23 cellular contexts compared by ENCODE assay signal in genomic region chr7:19317461-19317860, GRCh38.
A peak's percentile ranks its signal among the peaks of the same experiment; 100 is the strongest.
DNase-seq lines count a peak whose midpoint lies in the region; ATAC-seq and TF ChIP-seq lines count a peak whose summit lies in the region.
"Had no signal": no experiment of that assay in that cellular context is flagged by ENCODE, and none has a peak within 500 bp of the region (broad histone marks: within the 10 kb centered on the region; RNA-seq: fewer than 3 reads in every experiment).

No MANE protein-coding gene starts in this region.

- no peak overlapping the region for H2AFZ ChIP-seq in IMR-90 (replicated peaks; ENCODE audit: low read length, poor library complexity)

- H3K27ac Mint-ChIP-seq in natural killer cell: no peak overlapping the region
- H3K27ac Mint-ChIP-seq in activated CD4-positive, alpha-beta memory T cell treated with anti-CD3 and anti-CD28 coated beads for 36 hours: no peak overlapping the region
- H3K27ac Mint-ChIP-seq: CD14-positive monocyte; CD8-positive, alpha-beta memory T cell had no signal

- peaks cover 0 to 5% of the 10 kb centered on the region in 2 donors for H3K4me1 Mint-ChIP-seq in natural killer cell
- no peaks in the 10 kb centered on the region for H3K4me1 Mint-ChIP-seq in activated CD4-positive, alpha-beta memory T cell treated with anti-CD3 and anti-CD28 coated beads for 36 hours (ENCODE audit: low read depth)
- H3K4me1 Mint-ChIP-seq: CD14-positive monocyte; CD8-positive, alpha-beta memory T cell had no signal

- no peaks in the 10 kb centered on the region for H3K9me1 ChIP-seq in IMR-90 (ENCODE audit: insufficient read depth, low read length)

- TF ChIP-seq RAD21 in IMR-90 (IDR thresholded peaks at IDR 0.05; ENCODE audit: low read length): no peak

- H3K4me3 ChIP-seq in IMR-90 (ENCODE audit: insufficient read depth, low read depth, low read length): no peak overlapping the region
- H3K4me3 ChIP-seq in adipocyte (ENCODE audit: low read length): no peak overlapping the region
- H3K4me3 ChIP-seq in fibroblast of pulmonary artery (replicated peaks; ENCODE audit: low read depth, low read length): no peak overlapping the region
- no peak overlapping the region for H3K4me3 ChIP-seq in uterus
- H3K4me3 ChIP-seq: Peyer's patch, SK-N-MC had no signal

- H3K4me3 Mint-ChIP-seq in natural killer cell: no peak overlapping the region
- H3K4me3 Mint-ChIP-seq in activated CD4-positive, alpha-beta memory T cell treated with anti-CD3 and anti-CD28 coated beads for 36 hours: no peak overlapping the region
- H3K4me3 Mint-ChIP-seq: CD14-positive monocyte; CD8-positive, alpha-beta memory T cell had no signal

- no peaks in the 10 kb centered on the region for H3K79me1 ChIP-seq in IMR-90 (ENCODE audit: low read depth in 1 of 2, low read length in 2 of 2)

- no peak overlapping the region for H2AK9ac ChIP-seq in IMR-90 (replicated peaks; ENCODE audit: low read depth, low read length, poor library complexity)

- H3K18ac ChIP-seq in IMR-90 (ENCODE audit: low read depth, low read length): no peak overlapping the region

- peaks cover 0 to 6% of the 10 kb centered on the region in 2 donors for H3K27me3 Mint-ChIP-seq in natural killer cell (ENCODE audit: low read depth in 2 of 2)
- H3K27me3 Mint-ChIP-seq in activated CD4-positive, alpha-beta memory T cell treated with anti-CD3 and anti-CD28 coated beads for 36 hours: no peaks in the 10 kb centered on the region
- H3K27me3 Mint-ChIP-seq: CD8-positive, alpha-beta memory T cell had no signal

- no peak overlapping the region for H3K23ac ChIP-seq in IMR-90 (ENCODE audit: low read depth, low read length)

- in situ Hi-C loops in IMR-90 (cut with MboI; ENCODE audit: low sequenced_read_pairs): no loop called here

- no peaks in the 10 kb centered on the region for H4K20me1 ChIP-seq in IMR-90 (ENCODE audit: insufficient read depth, low read length)

- no peak overlapping the region for H4K91ac ChIP-seq in IMR-90 (ENCODE audit: insufficient read depth, low read depth, low read length)

- intact Hi-C loops in IMR-90 (cut with micrococcal nuclease): no loop called here
- intact Hi-C loops in uterus (cut with DNase I; ENCODE audit: low total_unique reads): no loop called here
- intact Hi-C loops in natural killer cell (cut with micrococcal nuclease): no loop called here
- intact Hi-C loops in activated CD4-positive, alpha-beta memory T cell treated with anti-CD3 and anti-CD28 coated beads for 36 hours (cut with micrococcal nuclease): no loop called here

- H4K8ac ChIP-seq in IMR-90 (ENCODE audit: low read depth in 2 of 2, low read length in 2 of 2): no peak overlapping the region

- H3K9me3 ChIP-seq in IMR-90 (ENCODE audit: control insufficient read depth, insufficient read depth, low read length): no peaks in the 10 kb centered on the region
- no peaks in the 10 kb centered on the region for H3K9me3 ChIP-seq in adipocyte (ENCODE audit: control insufficient read depth, low read length)
- no peaks in the 10 kb centered on the region for H3K9me3 ChIP-seq in uterus
- H3K9me3 ChIP-seq: BE2C, Peyer's patch had no signal

- DNase-seq in DMS53 (lab: John Stamatoyannopoulos, UW): peak; percentile 52
- peak; percentile 9 for DNase-seq in IMR-90
- DNase-seq in adipocyte (ENCODE audit: low read depth): peak; percentile 24
- peak; percentile 54 for DNase-seq in fibroblast of pulmonary artery (ENCODE audit: low read depth)
- DNase-seq in uterus: no peak
- no peak for DNase-seq in natural killer cell
- no peak for DNase-seq in activated CD4-positive, alpha-beta memory T cell treated with anti-CD3 and anti-CD28 coated beads for 36 hours
- DNase-seq: 8988T; ACHN; BE2C; CD8-positive, alpha-beta memory T cell; DMS 273 treated with DMSO at 0.1 percent for 48 hours; DND-41; MM.1S; NCI-H2029; NCI-H446 treated with DMSO at 0.1 percent for 48 hours; NCI-H526; NCI-H82; Peyer's patch; SIG-M5 had no signal

- H3K4ac ChIP-seq in IMR-90 (ENCODE audit: low read depth, low read length): no peak overlapping the region

- TF ChIP-seq POLR2A in IMR-90 (IDR thresholded peaks at IDR 0.05; ENCODE audit: low read depth, low read length) (no peak), uterus (IDR thresholded peaks at IDR 0.05) (no peak)

- H2AK5ac ChIP-seq in IMR-90 (ENCODE audit: low read depth, low read length): no peak overlapping the region

- H3K36me3 ChIP-seq in IMR-90 (ENCODE audit: control insufficient read depth, insufficient read depth, low read length) (no peaks in the 10 kb centered on the region), adipocyte (ENCODE audit: control insufficient read depth, insufficient read depth, low read length, severe bottlenecking) (no peaks in the 10 kb centered on the region), uterus (no peaks in the 10 kb centered on the region)
- H3K36me3 ChIP-seq: BE2C, Peyer's patch had no signal

- H3K14ac ChIP-seq in IMR-90 (replicated peaks; ENCODE audit: low read depth, low read length): no peak overlapping the region

- no peak overlapping the region for H2BK15ac ChIP-seq in IMR-90 (ENCODE audit: low read depth, low read length)

- H3K4me1 ChIP-seq in IMR-90 (ENCODE audit: control insufficient read depth, insufficient read depth, low read length) (no peaks in the 10 kb centered on the region), adipocyte (ENCODE audit: control insufficient read depth, insufficient read depth, low read length) (no peaks in the 10 kb centered on the region), uterus (no peaks in the 10 kb centered on the region)
- H3K4me1 ChIP-seq: BE2C, Peyer's patch had no signal

- BruUV-seq in IMR-90 (replicated peaks; lab: Mats Ljungman, UMichigan): no TSS peak

- H3K36me3 Mint-ChIP-seq in natural killer cell: no peaks in the 10 kb centered on the region
- no peaks in the 10 kb centered on the region for H3K36me3 Mint-ChIP-seq in activated CD4-positive, alpha-beta memory T cell treated with anti-CD3 and anti-CD28 coated beads for 36 hours
- H3K36me3 Mint-ChIP-seq: CD14-positive monocyte; CD8-positive, alpha-beta memory T cell had no signal

- no peak overlapping the region for H4K5ac ChIP-seq in IMR-90 (ENCODE audit: low read depth, low read length)

- no peak overlapping the region for H3K56ac ChIP-seq in IMR-90 (ENCODE audit: extremely low read depth, insufficient read depth, low read length)

- no peak overlapping the region for H3K4me2 ChIP-seq in IMR-90 (ENCODE audit: low read depth, low read length)

- H3K27me3 ChIP-seq in IMR-90 (ENCODE audit: control insufficient read depth, insufficient read depth, low read length) (no peaks in the 10 kb centered on the region), adipocyte (replicated peaks; ENCODE audit: control insufficient read depth, insufficient read depth, low read length) (no peaks in the 10 kb centered on the region), uterus (no peaks in the 10 kb centered on the region)
- H3K27me3 ChIP-seq: Peyer's patch had no signal

- H3K9me3 Mint-ChIP-seq in natural killer cell: no peaks in the 10 kb centered on the region
- peaks cover 4% of the 10 kb centered on the region for H3K9me3 Mint-ChIP-seq in activated CD4-positive, alpha-beta memory T cell treated with anti-CD3 and anti-CD28 coated beads for 36 hours

- dilution Hi-C loops in IMR-90 (cut with HindIII; ENCODE audit: low sequenced_read_pairs, unreplicated experiment): no loop called here

- CTCF ChIA-PET in IMR-90 (lab: Yijun Ruan, JAX): no interaction called here
- CTCF ChIA-PET in activated CD4-positive, alpha-beta memory T cell treated with anti-CD3 and anti-CD28 coated beads for 36 hours (lab: Charles Lee): no interaction called here

- H2BK120ac ChIP-seq in IMR-90 (ENCODE audit: low read depth, low read length): no peak overlapping the region

- H3K27ac ChIP-seq in IMR-90 (ENCODE audit: insufficient read depth, low read length) (no peak overlapping the region), uterus (no peak overlapping the region)
- H3K27ac ChIP-seq: Peyer's patch, SK-N-MC had no signal

- no peak overlapping the region for H2BK20ac ChIP-seq in IMR-90 (ENCODE audit: low read depth, low read length)

- no peak for TF ChIP-seq CTCF in IMR-90 (conservative IDR thresholded peaks at IDR 0.05; ENCODE audit: low read depth, low read length)
- TF ChIP-seq CTCF in fibroblast of pulmonary artery (IDR thresholded peaks at IDR 0.05; ENCODE audit: low read length, missing control alignments): no peak
- no peak for TF ChIP-seq CTCF in uterus (IDR thresholded peaks at IDR 0.05)
- no peak for TF ChIP-seq CTCF in natural killer cell (IDR thresholded peaks at IDR 0.05)

- H3K9ac ChIP-seq in IMR-90 (ENCODE audit: low read depth, low read length) (no peak overlapping the region), adipocyte (ENCODE audit: low read length) (no peak overlapping the region)

- ATAC-seq in IMR-90 (ENCODE audit: low read depth): no peak
- no peak for ATAC-seq in natural killer cell
- no peak for ATAC-seq in HG03439 (IDR thresholded peaks at IDR 0.05; ENCODE audit: unreplicated experiment)

- POLR2A ChIA-PET in IMR-90 (lab: Charles Lee; ENCODE audit: unreplicated experiment): no interaction called here
- POLR2A ChIA-PET in activated CD4-positive, alpha-beta memory T cell treated with anti-CD3 and anti-CD28 coated beads for 36 hours (lab: Charles Lee): no interaction called here

- H2BK5ac ChIP-seq in IMR-90 (ENCODE audit: low read depth, low read length, poor library complexity, severe bottlenecking): no peak overlapping the region

TF ChIP-seq in IMR-90, 13 proteins besides CTCF, POLR2A, EP300 and RAD21:
- TF ChIP-seq RCOR1 (IDR thresholded peaks at IDR 0.05; ENCODE audit: insufficient replicate concordance, low read length) (no peak), MAZ (IDR thresholded peaks at IDR 0.05; ENCODE audit: borderline replicate concordance, low read depth, low read length) (no peak), MAFK (IDR thresholded peaks at IDR 0.05; ENCODE audit: low read depth, low read length) (no peak), FOS (IDR thresholded peaks at IDR 0.05; ENCODE audit: low read depth, low read length) (no peak), NFE2L2 (IDR thresholded peaks at IDR 0.05; ENCODE audit: low read depth, low read length) (no peak), USF2 (IDR thresholded peaks at IDR 0.05; ENCODE audit: low read depth, low read length) (no peak), CHD1 (IDR thresholded peaks at IDR 0.05; ENCODE audit: low read depth, low read length) (no peak), BHLHE40 (IDR thresholded peaks at IDR 0.05; ENCODE audit: low read depth, low read length) (no peak), SMC3 (IDR thresholded peaks at IDR 0.05; ENCODE audit: low read depth, low read length) (no peak), CEBPB (IDR thresholded peaks at IDR 0.05; ENCODE audit: low read depth, low read length) (no peak), MXI1 (IDR thresholded peaks at IDR 0.05; ENCODE audit: borderline replicate concordance, low read depth, low read length) (no peak)
TF ChIP-seq in IMR-90: peak in this region for 0.

Comparison
In these comparisons a context has a peak if more than half of its experiments do, and no peak if none do; other contexts are left out.
1. DNase-seq: peak in DMS53 (single experiment), IMR-90 (single experiment), adipocyte (single experiment) and fibroblast of pulmonary artery (single experiment); none in uterus (0 of 2), natural killer cell (single experiment) and activated CD4-positive, alpha-beta memory T cell treated with anti-CD3 and anti-CD28 coated beads for 36 hours (single experiment).